Comparison of ENCODE assay signal across 8 cellular contexts in the genomic region with DNA sequence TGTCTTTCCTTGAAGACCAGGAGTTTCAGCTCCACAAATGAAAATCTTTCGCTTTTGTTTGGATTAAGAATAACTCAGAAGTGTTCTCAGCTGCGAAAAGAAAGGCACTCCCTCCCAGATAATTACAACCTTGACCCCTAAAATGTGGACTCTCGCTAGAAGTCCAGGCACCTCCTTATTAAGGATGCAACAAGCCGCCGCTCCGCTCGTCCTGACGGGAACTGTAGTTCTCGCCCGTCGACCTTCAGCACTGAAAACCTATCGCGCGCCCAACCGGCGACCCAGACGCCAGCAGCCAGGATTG. TPM values are rescaled to one million over a fixed set of nuclear protein-coding genes. Genes with fewer than 3 reads are reported as not detected.
DNase-seq lines count a peak whose midpoint lies in the region; ATAC-seq, FAIRE-seq and TF ChIP-seq lines count a peak whose summit lies in the region.

No MANE protein-coding gene starts in this region.

- no peak for DNase-seq in AG04449 (ENCODE audit: low read depth, low spot score)
- no peak for DNase-seq in HFF-Myc (ENCODE audit: extremely low read depth, low read depth)
- peak; percentile 70 for DNase-seq in GM12878 (ENCODE audit: low read depth, low spot score)
- peak in 1 of 2 donors; percentile 96 for DNase-seq in left lung
- no peak for DNase-seq in suprapubic skin (ENCODE audit: low spot score in 2 of 2)
- no peak for DNase-seq in NCI-H526 treated with DMSO at 0.1 percent for 48 hours (lab: John Stamatoyannopoulos, UW)
- DNase-seq in DMS 273 treated with DMSO at 0.1 percent for 48 hours (lab: John Stamatoyannopoulos, UW) = no peak
- DNase-seq in NCI-H446 treated with DMSO at 0.1 percent for 48 hours (lab: John Stamatoyannopoulos, UW) = no peak

- RAD21 ChIA-PET in GM12878 (lab: Charles Lee; ENCODE audit: unreplicated experiment) = interaction anchor here (0.6 to 1.7 kb wide), 3 partner anchors 8 to 179 kb away, joined by 3 to 4 read pairs (median 3); no protein-coding TSS in a partner anchor

- H3K9me3 ChIP-seq in GM12878 (replicated peaks; ENCODE audit: control insufficient read depth, insufficient read depth, low read length) = no peaks in the 10 kb centered on the region; the same call in 2 of the 3 replicates
- H3K9me3 ChIP-seq in left lung = no peaks in the 10 kb centered on the region
- H3K9me3 ChIP-seq in suprapubic skin = no peaks in the 10 kb centered on the region

- SMC1A ChIA-PET in GM12878 (lab: Charles Lee; ENCODE audit: uncharacterized antibody, unreplicated experiment) = interaction anchor here (0.7 to 2.5 kb wide), 6 partner anchors 8 to 248 kb away, joined by 3 to 14 read pairs (median 4); no protein-coding TSS in a partner anchor

- TF ChIP-seq EP300 in GM12878 (IDR thresholded peaks at IDR 0.05; ENCODE audit: borderline replicate concordance in 1 of 2, control insufficient read depth in 1 of 2, low read depth in 2 of 2, low read length in 2 of 2) (0 out of 4 replicates have a peak, but pooled peaks of 1 of the 2 experiments have one; percentile 11), suprapubic skin (IDR thresholded peaks at IDR 0.05) (no peak)

- BruUV-seq in GM12878 (replicated peaks; lab: Mats Ljungman, UMichigan) = no TSS peak

- H3K4me3 ChIP-seq in AG04449 (ENCODE audit: low read depth, low read length) (peak overlapping the region; percentile 100), HFF-Myc (replicated peaks; ENCODE audit: low read depth, low read length) (peak overlapping the region; percentile 89), GM12878 (peak overlapping the region; percentile 95), left lung (peak overlapping the region; percentile 75 to 99), suprapubic skin (peak overlapping the region; percentile 90)

- ATAC-seq in GM12878 (no peak), left lung (no peak)

- TF ChIP-seq POLR2A in GM12878 (IDR thresholded peaks at IDR 0.05; ENCODE audit: low read depth, low read length) (no peak), suprapubic skin (IDR thresholded peaks at IDR 0.05) (no peak)

- peaks cover 61% of the 10 kb centered on the region for H3K79me2 ChIP-seq in GM12878 (ENCODE audit: control insufficient read depth, insufficient read depth, low read length)

- intact Hi-C loops in GM12878 (cut with micrococcal nuclease; ENCODE audit: unreplicated experiment) = no loop called here
- intact Hi-C loops in left lung (cut with DNase I) = no loop called here

- H3K4me2 ChIP-seq in GM12878 (ENCODE audit: control insufficient read depth, insufficient read depth) = peak overlapping the region; percentile 99

- H3K36me3 ChIP-seq in GM12878 (ENCODE audit: control insufficient read depth in 2 of 2, insufficient read depth in 2 of 2, low read length in 1 of 2) (peaks cover 0 to 3% of the 10 kb centered on the region in 2 experiments; a peak in 1 of 4 replicates), left lung (no peaks in the 10 kb centered on the region), suprapubic skin (no peaks in the 10 kb centered on the region)

- H2AFZ ChIP-seq in GM12878 (ENCODE audit: control insufficient read depth, low read depth, low read length) = no peak overlapping the region

- 0% methylated on average over 17 of the region's 17 CpGs for WGBS in GM12878 (ENCODE audit: insufficient coverage, insufficient replicate concordance, low lambda C conversion rate, missing lambda C conversion rate)
- WGBS in suprapubic skin = 1% methylated on average over 4 of the region's 17 CpGs

- H3K27me3 ChIP-seq in GM12878 (replicated peaks in 1 of 2; ENCODE audit: control insufficient read depth in 2 of 2, insufficient read depth in 2 of 2, low read length in 1 of 2) = no peaks in the 10 kb centered on the region
- no peaks in the 10 kb centered on the region for H3K27me3 ChIP-seq in left lung
- H3K27me3 ChIP-seq in suprapubic skin = no peaks in the 10 kb centered on the region

- no peak for TF ChIP-seq RAD21 in GM12878 (IDR thresholded peaks at IDR 0.05; ENCODE audit: insufficient read depth, low read depth, low read length)

- peak; percentile 75 for FAIRE-seq in GM12878 (lab: Jason Lieb, UNC)

- H4K20me1 ChIP-seq in GM12878 (ENCODE audit: control insufficient read depth, insufficient read depth) = no peaks in the 10 kb centered on the region

- in situ Hi-C loops in GM12878 (cut with MboI) = no loop called here

- POLR2A ChIA-PET in AG04449 (lab: Yijun Ruan, JAX) (interaction anchor here (1.5 kb wide), 1 partner anchor 246 kb away, joined by 5 read pairs; a partner anchor contains a TSS), GM12878 (lab: Charles Lee) (interaction anchor here (0.8 to 2.8 kb wide), 10 partner anchors 8 to 246 kb away, joined by 3 to 18 read pairs (median 4); a partner anchor contains a TSS)

- TF ChIP-seq CTCF in AG04449 (IDR thresholded peaks at IDR 0.05; ENCODE audit: insufficient read depth, low read length, missing control alignments) (no peak), HFF-Myc (IDR thresholded peaks at IDR 0.05; ENCODE audit: low read depth, low read length, missing control alignments) (no peak), GM12878 (IDR thresholded peaks at IDR 0.05 in 2 of 3, conservative IDR thresholded peaks at IDR 0.05 in 1 of 3; ENCODE audit: control insufficient read depth in 2 of 3, extremely low read depth in 1 of 3, insufficient read depth in 1 of 3, low read depth in 3 of 3, low read length in 3 of 3) (no peak), left lung (IDR thresholded peaks at IDR 0.05) (no peak), suprapubic skin (IDR thresholded peaks at IDR 0.05) (no peak)

- H3K4me1 ChIP-seq in GM12878 (ENCODE audit: control insufficient read depth, insufficient read depth, low read length) = peaks cover 9% of the 10 kb centered on the region; the same call in 1 of the 2 replicates
- peaks cover 18 to 45% of the 10 kb centered on the region in 2 donors for H3K4me1 ChIP-seq in left lung
- H3K4me1 ChIP-seq in suprapubic skin = peaks cover 43% of the 10 kb centered on the region

- CTCF ChIA-PET in AG04449 (lab: Yijun Ruan, JAX) = interaction anchor here (0.7 to 1.8 kb wide), 4 partner anchors 9 to 26 kb away, joined by 3 to 8 read pairs (median 4); no protein-coding TSS in a partner anchor
- CTCF ChIA-PET in GM12878 (lab: Yijun Ruan, JAX) = interaction anchor here (0.8 to 3.1 kb wide), 4 partner anchors 10 to 120 kb away, joined by 3 to 12 read pairs (median 6); no protein-coding TSS in a partner anchor

- H3K9ac ChIP-seq in GM12878 (ENCODE audit: control insufficient read depth, insufficient read depth, low read length) = peak overlapping the region; percentile 81

- H3K27ac ChIP-seq in GM12878 (ENCODE audit: control insufficient read depth, insufficient read depth) (peak overlapping the region; percentile 80), left lung (peak overlapping the region; percentile 97 to 99), suprapubic skin (peak overlapping the region; percentile 99)

TF ChIP-seq in GM12878, 131 proteins besides CTCF, POLR2A, EP300 and RAD21 (continues in another document):
- TF ChIP-seq MYB (IDR thresholded peaks at IDR 0.05; ENCODE audit: borderline replicate concordance, low read depth, low read length) (no peak), CREM (IDR thresholded peaks at IDR 0.05; ENCODE audit: low read depth) (no peak)

RNA-seq across cellular contexts. Expression of a gene that starts 0.6 kb away (rescaled TPM):
- total RNA-seq in GM12878 (2013; cell fraction: nucleolus; rRNA removed) = 84.9 and 88.1 TPM in 2 replicates
- total RNA-seq in GM12878 (2014; rRNA removed) (78.4 and 79.9 TPM in 2 replicates), GM12878 (2014; rRNA removed; fragmentation: Illumina TruSeq; extraction: Trizol) (81.4 and 88.8 TPM in 2 replicates), GM12878 (2021) (104 and 108 TPM in 2 replicates), left lung (10 to 100 TPM; 66.8 to 79.7 TPM), suprapubic skin (10 to 100 TPM; 39.5 to 73.2 (median 46.7) TPM)
- polyA plus RNA-seq in GM12878 (2011; ENCODE audit: low read depth) = 51.0 TPM
- polyA plus RNA-seq in GM12878 (2011; rRNA removed) (89.6 and 105 TPM in 2 replicates), GM12878 (2014; fragmentation: Illumina TruSeq; extraction: Trizol) (120 and 136 TPM in 2 replicates), GM12878 (2014; fragmentation: Nextera tagmentation; extraction: Ambion mirVana) (100 to 1,000 TPM in 1 of 2 experiments, 10 to 100 TPM in 1; 88.9 to 115 TPM), GM12878 (2014; rRNA removed) (73.5 and 86.5 TPM in 2 replicates), GM12878 (2016; fragmentation: Nextera tagmentation; extraction: Ambion mirVana) (100 to 1,000 TPM; 137 to 149 TPM)
- 71.9 and 76.2 TPM in 2 replicates for polyA plus RNA-seq in GM12878 (2011; cell fraction: cytosol; rRNA removed)
- polyA plus RNA-seq in GM12878 (2011; cell fraction: nucleus; rRNA removed) = 40.1 and 59.2 TPM in 2 replicates
- polyA plus RNA-seq in GM12878 (2012) = 60.9 and 70.4 TPM in 2 replicates
- polyA minus RNA-seq in GM12878 (2011; rRNA and poly(A)+ RNA removed) = 67.1 and 77.4 TPM in 2 replicates
- 35.5 and 39.3 TPM in 2 replicates for polyA minus RNA-seq in GM12878 (2011; cell fraction: cytosol; rRNA and poly(A)+ RNA removed)
- polyA minus RNA-seq in GM12878 (2011; cell fraction: nucleus; rRNA and poly(A)+ RNA removed) = 23.0 and 32.3 TPM in 2 replicates

RNA-seq across cellular contexts. Expression of a gene that starts 4.6 kb away (rescaled TPM):
- 20.4 and 20.5 TPM in 2 replicates for total RNA-seq in GM12878 (2013; cell fraction: nucleolus; rRNA removed)
- total RNA-seq in GM12878 (2014; rRNA removed) (58.1 and 72.0 TPM in 2 replicates), GM12878 (2014; rRNA removed; fragmentation: Illumina TruSeq; extraction: Trizol) (109 and 115 TPM in 2 replicates), GM12878 (2021) (64.5 and 67.7 TPM in 2 replicates), left lung (10 to 100 TPM; 27.0 to 28.5 TPM), suprapubic skin (10 to 100 TPM; 10.7 to 28.1 (median 24.2) TPM)
- 27.1 TPM for polyA plus RNA-seq in GM12878 (2011; ENCODE audit: low read depth)
- polyA plus RNA-seq in GM12878 (2011; rRNA removed) (135 and 153 TPM in 2 replicates), GM12878 (2014; fragmentation: Illumina TruSeq; extraction: Trizol) (156 and 189 TPM in 2 replicates), GM12878 (2014; fragmentation: Nextera tagmentation; extraction: Ambion mirVana) (100 to 1,000 TPM; 156 to 162 TPM), GM12878 (2014; rRNA removed) (82.6 and 109 TPM in 2 replicates), GM12878 (2016; fragmentation: Nextera tagmentation; extraction: Ambion mirVana) (100 to 1,000 TPM; 170 to 180 TPM)
- 96.7 and 182 TPM in 2 replicates for polyA plus RNA-seq in GM12878 (2011; cell fraction: cytosol; rRNA removed)
- 68.0 and 72.7 TPM in 2 replicates for polyA plus RNA-seq in GM12878 (2011; cell fraction: nucleus; rRNA removed)
- polyA plus RNA-seq in GM12878 (2012) = 36.4 and 44.6 TPM in 2 replicates
- polyA minus RNA-seq in GM12878 (2011; rRNA and poly(A)+ RNA removed) = 46.5 and 55.7 TPM in 2 replicates
- polyA minus RNA-seq in GM12878 (2011; cell fraction: cytosol; rRNA and poly(A)+ RNA removed) = 17.9 and 20.1 TPM in 2 replicates
- polyA minus RNA-seq in GM12878 (2011; cell fraction: nucleus; rRNA and poly(A)+ RNA removed) = 15.4 and 16.3 TPM in 2 replicates
